ENCODE assay signal across 10 cellular contexts in genomic region chr19:2578391-2578826, GRCh38.
DNase-seq lines count a peak whose midpoint lies in the region; ATAC-seq and TF ChIP-seq lines count a peak whose summit lies in the region.
"Had no signal": no experiment of that assay in that cellular context is flagged by ENCODE, and none has a peak within 500 bp of the region (broad histone marks: within the 10 kb centered on the region; RNA-seq: fewer than 3 reads in every experiment).

No MANE protein-coding gene starts in this region.

- no peak for TF ChIP-seq CTCF in GM20000 (IDR thresholded peaks at IDR 0.05; ENCODE audit: extremely low read depth, missing control alignments)

- ATAC-seq in GM21447 (IDR thresholded peaks at IDR 0.05; ENCODE audit: unreplicated experiment) (no peak), GM21381 (IDR thresholded peaks at IDR 0.05; ENCODE audit: unreplicated experiment) (no peak)

- H3K36me3 ChIP-seq in mucosa of rectum (ENCODE audit: control insufficient read depth in 2 of 2, insufficient read depth in 2 of 2, low read length in 2 of 2), result no peaks in the 10 kb centered on the region

- H3K4me1 ChIP-seq in mucosa of rectum (ENCODE audit: control insufficient read depth in 2 of 2, insufficient read depth in 2 of 2, low read length in 2 of 2), result peaks cover 21 to 37% of the 10 kb centered on the region in 2 donors

- no peaks in the 10 kb centered on the region for H3K9me3 ChIP-seq in mucosa of rectum (ENCODE audit: control insufficient read depth in 2 of 2, low read length in 2 of 2)

- peak overlapping the region; percentile 65 to 68 for H3K9ac ChIP-seq in mucosa of rectum (ENCODE audit: low read depth in 1 of 2, low read length in 2 of 2)

- H3K4me3 ChIP-seq in mucosa of rectum (ENCODE audit: low read length in 2 of 2), result peak overlapping the region; percentile 55 to 56

- peak overlapping the region; percentile 62 to 67 for H3K27ac ChIP-seq in mucosa of rectum (ENCODE audit: low read depth in 2 of 2, low read length in 2 of 2)

- peak; percentile 46 for DNase-seq in 8988T
- peak; percentile 42 for DNase-seq in LoVo (ENCODE audit: low spot score)
- peak; percentile 42 for DNase-seq in epidermal melanocyte (ENCODE audit: insufficient read length, low spot score)
- no peak for DNase-seq in GM20000 (ENCODE audit: low spot score)
- DNase-seq in stimulated activated CD8-positive, alpha-beta memory T cell treated with anti-CD3 and anti-CD28 coated beads, Interleukin-4, amount 100 ng/mL, for 48 hours, result no peak
- DNase-seq: DND-41, erythroblast had no signal

- no peaks in the 10 kb centered on the region for H3K27me3 ChIP-seq in mucosa of rectum (ENCODE audit: control insufficient read depth in 2 of 2, insufficient read depth in 2 of 2, low read length in 2 of 2)

Comparison
In these comparisons a context has a peak if more than half of its experiments do, and no peak if none do; other contexts are left out.
1. DNase-seq: peak in 8988T (single experiment), LoVo (single experiment) and epidermal melanocyte (single experiment); none in GM20000 (single experiment) and stimulated activated CD8-positive, alpha-beta memory T cell treated with anti-CD3 and anti-CD28 coated beads, Interleukin-4, amount 100 ng/mL, for 48 hours (single experiment).